8 cellular contexts compared by ENCODE assay signal in the genomic region with DNA sequence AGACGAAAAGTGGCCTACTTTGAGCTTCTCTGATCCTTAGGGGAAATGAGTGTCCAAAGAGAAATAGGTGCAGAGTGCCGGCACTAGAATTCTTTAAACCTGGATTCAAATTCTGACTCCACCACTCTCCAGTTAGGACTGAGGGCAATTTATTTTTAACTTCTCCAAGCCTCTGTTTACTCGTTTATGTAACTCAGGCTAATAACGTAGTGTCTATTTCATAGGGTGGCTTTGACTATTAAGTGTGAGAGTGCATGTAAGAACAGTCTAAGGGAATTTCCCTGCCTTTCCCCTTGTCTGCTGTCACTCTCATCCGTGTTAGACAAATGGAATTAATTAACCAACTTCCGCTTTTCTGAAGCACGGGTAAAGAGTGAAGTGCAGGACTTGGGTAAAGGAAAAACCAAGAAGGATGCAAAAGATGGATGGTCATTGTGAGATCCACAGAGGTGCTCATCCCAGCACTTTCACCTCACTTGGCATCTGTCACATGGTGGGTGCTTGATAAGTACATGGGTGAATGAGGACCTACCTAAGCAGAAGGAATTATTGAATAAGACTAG. TPM values are rescaled to one million over a fixed set of nuclear protein-coding genes. Genes with fewer than 3 reads are reported as not detected.
DNase-seq lines count a peak whose midpoint lies in the region; ATAC-seq and TF ChIP-seq lines count a peak whose summit lies in the region.

No MANE protein-coding gene starts in this region.

- H3K27me3 ChIP-seq in Caco-2 (replicated peaks; ENCODE audit: control insufficient read depth, insufficient read depth, low read length) (no peaks in the 10 kb centered on the region), NT2/D1 (ENCODE audit: insufficient read depth, insufficient read length) (peaks cover 20% of the 10 kb centered on the region), skeletal muscle satellite cell (ENCODE audit: control insufficient read depth, insufficient read depth, low read length) (no peaks in the 10 kb centered on the region)

- BruUV-seq in Caco-2 (replicated peaks; lab: Mats Ljungman, UMichigan): no TSS peak

- ATAC-seq in GM21619 (IDR thresholded peaks at IDR 0.05; ENCODE audit: unreplicated experiment): peak; percentile 33
- ATAC-seq in activated naive CD8-positive, alpha-beta T cell treated with anti-CD3 and anti-CD28 coated beads, Interleukin-2, amount 50 U/mL, for 24 hours: peak; percentile 56
- ATAC-seq in HG03469 (IDR thresholded peaks at IDR 0.05; ENCODE audit: unreplicated experiment): no peak
- ATAC-seq in GM19395 (IDR thresholded peaks at IDR 0.05; ENCODE audit: unreplicated experiment): no peak

- H3K9me3 ChIP-seq in Caco-2: no peaks in the 10 kb centered on the region
- no peaks in the 10 kb centered on the region for H3K9me3 ChIP-seq in NT2/D1 (ENCODE audit: insufficient read depth, low read length)
- no peaks in the 10 kb centered on the region for H3K9me3 ChIP-seq in skeletal muscle satellite cell (replicated peaks; ENCODE audit: low read length)

- H3K9ac ChIP-seq in NT2/D1 (ENCODE audit: insufficient read length, low read depth): peak overlapping the region; percentile 77
- peak overlapping the region; percentile 97 for H3K9ac ChIP-seq in skeletal muscle satellite cell (ENCODE audit: low read depth, low read length)

- no peaks in the 10 kb centered on the region for H3K9me3 Mint-ChIP-seq in Caco-2 (ENCODE audit: unreplicated experiment)
- H3K9me3 Mint-ChIP-seq in activated naive CD8-positive, alpha-beta T cell treated with anti-CD3 and anti-CD28 coated beads, Interleukin-2, amount 50 U/mL, for 24 hours: no peaks in the 10 kb centered on the region

- H3K36me3 Mint-ChIP-seq in Caco-2 (ENCODE audit: insufficient read depth, unreplicated experiment): peaks cover 12% of the 10 kb centered on the region
- H3K36me3 Mint-ChIP-seq in activated naive CD8-positive, alpha-beta T cell treated with anti-CD3 and anti-CD28 coated beads, Interleukin-2, amount 50 U/mL, for 24 hours (ENCODE audit: low read depth): peaks cover 23% of the 10 kb centered on the region

- H3K36me3 ChIP-seq in Caco-2 (ENCODE audit: control insufficient read depth, insufficient read depth, low read length) (no peaks in the 10 kb centered on the region), NT2/D1 (ENCODE audit: insufficient read depth, insufficient read length, low read length) (peaks cover 12% of the 10 kb centered on the region), skeletal muscle satellite cell (ENCODE audit: insufficient read depth, low read length) (peaks cover 7% of the 10 kb centered on the region)

- peaks cover 13% of the 10 kb centered on the region for H3K4me1 Mint-ChIP-seq in Caco-2 (ENCODE audit: low read depth, unreplicated experiment)
- peaks cover 70% of the 10 kb centered on the region for H3K4me1 Mint-ChIP-seq in activated naive CD8-positive, alpha-beta T cell treated with anti-CD3 and anti-CD28 coated beads, Interleukin-2, amount 50 U/mL, for 24 hours

- DNase-seq in Caco-2: no peak
- no peak for DNase-seq in NT2/D1 (ENCODE audit: low read depth, low spot score)
- DNase-seq in activated naive CD8-positive, alpha-beta T cell treated with anti-CD3 and anti-CD28 coated beads, Interleukin-2, amount 50 U/mL, for 24 hours: peak; percentile 36

- TF ChIP-seq CTCF in Caco-2 (IDR thresholded peaks at IDR 0.05; ENCODE audit: insufficient read depth in 1 of 2, low read depth in 1 of 2, low read length in 1 of 2, severe bottlenecking in 1 of 2, unreplicated experiment in 1 of 2): no peak

- peak overlapping the region; percentile 97 for H3K4me2 ChIP-seq in skeletal muscle satellite cell (ENCODE audit: low read length)

- H3K4me3 Mint-ChIP-seq in Caco-2 (ENCODE audit: unreplicated experiment): peak overlapping the region; percentile 96
- H3K4me3 Mint-ChIP-seq in activated naive CD8-positive, alpha-beta T cell treated with anti-CD3 and anti-CD28 coated beads, Interleukin-2, amount 50 U/mL, for 24 hours: peak overlapping the region; percentile 97

- intact Hi-C loops in Caco-2 (cut with micrococcal nuclease; ENCODE audit: unreplicated experiment): no loop called here

- peaks cover 6% of the 10 kb centered on the region; the same call in 1 of the 2 replicates for H3K4me1 ChIP-seq in Caco-2
- H3K4me1 ChIP-seq in NT2/D1 (ENCODE audit: insufficient read depth, insufficient read length): no peaks in the 10 kb centered on the region
- H3K4me1 ChIP-seq in skeletal muscle satellite cell (ENCODE audit: control insufficient read depth, insufficient read depth, low read length): peaks cover 16% of the 10 kb centered on the region

- peak overlapping the region; percentile 93 for H3K27ac Mint-ChIP-seq in Caco-2 (ENCODE audit: unreplicated experiment)
- H3K27ac Mint-ChIP-seq in activated naive CD8-positive, alpha-beta T cell treated with anti-CD3 and anti-CD28 coated beads, Interleukin-2, amount 50 U/mL, for 24 hours: peak overlapping the region; percentile 96

- CTCF ChIA-PET in Caco-2 (lab: Charles Lee): interaction anchor here (1.0 to 1.4 kb wide), 2 partner anchors 33 to 218 kb away, joined by 3 to 6 read pairs; no protein-coding TSS in a partner anchor

- H3K27me3 Mint-ChIP-seq in Caco-2 (ENCODE audit: insufficient read depth, unreplicated experiment): no peaks in the 10 kb centered on the region
- no peaks in the 10 kb centered on the region for H3K27me3 Mint-ChIP-seq in activated naive CD8-positive, alpha-beta T cell treated with anti-CD3 and anti-CD28 coated beads, Interleukin-2, amount 50 U/mL, for 24 hours

- POLR2A ChIA-PET in Caco-2 (lab: Charles Lee): interaction anchor here (0.6 to 0.8 kb wide), 2 partner anchors 13 to 26 kb away, joined by 3 to 8 read pairs; a partner anchor contains a TSS

- peak overlapping the region; percentile 77 for H3K4me3 ChIP-seq in Caco-2 (ENCODE audit: low read depth, low read length)
- H3K4me3 ChIP-seq in NT2/D1 (ENCODE audit: insufficient read length, low read depth): peak overlapping the region; percentile 70
- H3K4me3 ChIP-seq in iPS-11a (ENCODE audit: low read depth, low read length): peak overlapping the region; percentile 82
- H3K4me3 ChIP-seq in skeletal muscle satellite cell (ENCODE audit: low read length): peak overlapping the region; percentile 91

RNA-seq across cellular contexts. Expression of a gene that starts 4.1 kb away (rescaled TPM):
- 15.6 and 17.0 TPM in 2 replicates for total RNA-seq in Caco-2 (2022)
- 9.1 and 10.0 TPM in 2 replicates for total RNA-seq in skeletal muscle satellite cell (2012; rRNA removed)

RNA-seq across cellular contexts. Expression of a gene that starts 13.1 kb away (rescaled TPM):
- 5.8 and 6.7 TPM in 2 replicates for total RNA-seq in Caco-2 (2022)
- 2.0 and 2.3 TPM in 2 replicates for total RNA-seq in skeletal muscle satellite cell (2012; rRNA removed)

RNA-seq across cellular contexts. Expression of a gene that starts 57.2 kb away (rescaled TPM):
- total RNA-seq in Caco-2 (2022): 9.2 and 11.0 TPM in 2 replicates
- total RNA-seq in skeletal muscle satellite cell (2012; rRNA removed): 0.51 and 0.66 TPM in 2 replicates

Comparison
In these comparisons a context has a peak if more than half of its experiments do, and no peak if none do; other contexts are left out.
1. ATAC-seq: peak in GM21619 (single experiment) and activated naive CD8-positive, alpha-beta T cell treated with anti-CD3 and anti-CD28 coated beads, Interleukin-2, amount 50 U/mL, for 24 hours (single experiment); none in HG03469 (single experiment) and GM19395 (single experiment).
2. Peak in every context shown above with its lines, with median percentiles within 50 percentile points of each other: H3K4me3 ChIP-seq.